ENCODE assay signal across 34 cellular contexts in genomic region chr5:62727184-62727583, GRCh38.
"Had no signal": no experiment of that assay in that cellular context is flagged by ENCODE, and none has a peak within 500 bp of the region (broad histone marks: within the 10 kb centered on the region; RNA-seq: fewer than 3 reads in every experiment).

No MANE protein-coding gene starts in this region.

- DNase-seq: Kasumi-1, MG63, MM.1S, NCI-H1048, NCI-H1092, NCI-H1092 treated with DMSO at 0.1 percent for 48 hours, NCI-H1105, NCI-H1105 treated with DMSO at 0.1 percent for 48 hours, NCI-H1417, NCI-H1417 treated with DMSO at 0.1 percent for 48 hours, NCI-H1436, NCI-H1436 treated with DMSO at 0.1 percent for 48 hours, NCI-H146, NCI-H1694, NCI-H1694 treated with DMSO at 0.1 percent for 48 hours, NCI-H187, NCI-H187 treated with DMSO at 0.1 percent for 48 hours, NCI-H1930, NCI-H2029, NCI-H2029 treated with DMSO at 0.1 percent for 48 hours, NCI-H2081, NCI-H2081 treated with DMSO at 0.1 percent for 48 hours, NCI-H2107, NCI-H2171, NCI-H2171 treated with DMSO at 0.1 percent for 48 hours, NCI-H2227 treated with DMSO at 0.1 percent for 48 hours, NCI-H226, NCI-H345, NCI-H446 treated with DMSO at 0.1 percent for 48 hours, NCI-H510A, NCI-H510A treated with DMSO at 0.1 percent for 48 hours, NCI-H524, NCI-H524 treated with DMSO at 0.1 percent for 48 hours, NCI-H526 had no signal

- H3K9me3 ChIP-seq: MG63 had no signal

- H3K27me3 ChIP-seq: MG63 had no signal

- H3K36me3 ChIP-seq: MG63 had no signal

- H3K4me3 ChIP-seq: MG63 had no signal
